In the genomic region with DNA sequence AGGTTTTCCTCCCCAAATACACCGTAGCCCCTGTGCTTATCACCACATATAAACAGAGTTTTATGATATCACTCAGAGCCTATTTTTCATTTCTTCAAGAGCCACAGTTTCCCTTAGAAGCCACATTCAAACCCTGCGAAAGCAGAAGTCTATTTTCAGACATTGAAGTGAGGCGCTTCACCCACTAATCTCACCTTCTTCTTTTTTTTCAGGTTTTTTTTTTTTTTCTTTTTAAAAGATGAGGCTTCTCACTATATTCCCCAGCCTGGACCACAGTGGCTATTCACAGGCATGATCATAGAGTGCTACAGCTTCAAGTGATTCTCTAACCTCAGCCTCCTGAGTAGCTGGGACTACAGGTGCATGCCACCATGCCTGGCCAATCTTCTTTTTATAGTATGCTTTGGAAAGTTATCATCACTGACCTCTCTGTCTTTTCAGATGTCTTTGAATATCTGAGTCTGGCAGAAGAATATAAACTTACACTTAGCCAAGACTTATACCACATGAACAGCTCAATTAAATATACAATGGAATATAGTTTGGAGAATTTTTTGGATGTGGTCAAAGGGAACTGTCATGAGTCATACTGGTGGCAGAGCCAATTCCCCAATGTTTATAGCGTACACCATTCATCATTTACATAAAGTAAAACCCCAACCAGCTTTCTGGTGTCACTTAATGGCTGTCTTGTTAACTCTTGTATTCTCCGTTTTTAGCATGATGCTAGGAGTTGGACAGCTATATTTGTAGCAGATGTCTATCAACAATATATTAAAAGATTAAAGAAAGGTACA, we compare ENCODE assay signal across 13 cellular contexts. TPM values are rescaled to one million over a fixed set of nuclear protein-coding genes. Genes with fewer than 3 reads are reported as not detected.
DNase-seq lines count a peak whose midpoint lies in the region; ATAC-seq and TF ChIP-seq lines count a peak whose summit lies in the region.
"Had no signal": no experiment of that assay in that cellular context is flagged by ENCODE, and none has a peak within 500 bp of the region (broad histone marks: within the 10 kb centered on the region; RNA-seq: fewer than 3 reads in every experiment).

No MANE protein-coding gene starts in this region.

- H3K79me1 ChIP-seq in mesenchymal stem cell (replicated peaks; ENCODE audit: low read length, poor library complexity, severe bottlenecking): no peaks in the 10 kb centered on the region

- peak; percentile 51 for ATAC-seq in GM18499 (IDR thresholded peaks at IDR 0.05; ENCODE audit: insufficient read depth, unreplicated experiment)
- ATAC-seq in GM21381 (IDR thresholded peaks at IDR 0.05; ENCODE audit: unreplicated experiment): peak; percentile 77
- ATAC-seq in HG03064 (IDR thresholded peaks at IDR 0.05; ENCODE audit: low read depth, unreplicated experiment): peak; percentile 61
- peak; percentile 98 for ATAC-seq in PC-3

- H3K9ac ChIP-seq in PC-3 (ENCODE audit: low read length) (no peak overlapping the region), mesenchymal stem cell (ENCODE audit: low read length) (no peak overlapping the region)

- H2BK120ac ChIP-seq in mesenchymal stem cell (ENCODE audit: low read depth, low read length): no peak overlapping the region

- TF ChIP-seq CTCF in PC-3 (conservative IDR thresholded peaks at IDR 0.05; ENCODE audit: low read depth, low read length): no peak
- TF ChIP-seq CTCF in esophagus squamous epithelium (IDR thresholded peaks at IDR 0.05): no peak

- no peaks in the 10 kb centered on the region for H3F3A ChIP-seq in PC-3 (ENCODE audit: low read length, unreplicated experiment)

- H3K4me3 Mint-ChIP-seq in activated CD4-positive, alpha-beta memory T cell treated with anti-CD3 and anti-CD28 coated beads for 36 hours: no peak overlapping the region
- H3K4me3 Mint-ChIP-seq: neural crest cell had no signal

- H3K9me3 ChIP-seq in PC-3 (ENCODE audit: low read length) (no peaks in the 10 kb centered on the region), esophagus squamous epithelium (no peaks in the 10 kb centered on the region), mesenchymal stem cell (ENCODE audit: control insufficient read depth, low read length) (peaks cover 5% of the 10 kb centered on the region)
- H3K9me3 ChIP-seq: testis had no signal

- DNase-seq in PC-3 (peak; percentile 48), NCI-H1436 treated with DMSO at 0.1 percent for 48 hours (lab: John Stamatoyannopoulos, UW) (no peak), esophagus squamous epithelium (lab: John Stamatoyannopoulos, UW) (no peak), mesenchymal stem cell (no peak)
- DNase-seq in activated CD4-positive, alpha-beta memory T cell treated with anti-CD3 and anti-CD28 coated beads for 36 hours: no peak
- DNase-seq: activated naive CD4-positive, alpha-beta T cell; C1 segment of cervical spinal cord; stimulated activated CD4-positive, alpha-beta T cell treated with anti-CD3 and anti-CD28 coated beads, Interleukin-2, amount 100 ng/mL, for 24 hours; testis had no signal

- no peak overlapping the region for H3K4ac ChIP-seq in mesenchymal stem cell (ENCODE audit: low read depth in 1 of 2, low read length in 2 of 2)

- no peaks in the 10 kb centered on the region for H3K79me2 ChIP-seq in PC-3 (ENCODE audit: low read length)

- H2AK5ac ChIP-seq in mesenchymal stem cell (ENCODE audit: low read length, severe bottlenecking): no peak overlapping the region

- H2AFZ ChIP-seq in PC-3 (ENCODE audit: low read length) (no peak overlapping the region), mesenchymal stem cell (ENCODE audit: low read depth, low read length) (no peak overlapping the region)

- H2BK12ac ChIP-seq in mesenchymal stem cell (ENCODE audit: low read length in 2 of 2): no peak overlapping the region

- no peak overlapping the region for H3K14ac ChIP-seq in mesenchymal stem cell (ENCODE audit: low read length in 2 of 2)

- intact Hi-C loops in PC-3 (cut with micrococcal nuclease) (no loop called here), esophagus squamous epithelium (cut with DNase I) (no loop called here)
- intact Hi-C loops in activated CD4-positive, alpha-beta memory T cell treated with anti-CD3 and anti-CD28 coated beads for 36 hours (cut with micrococcal nuclease): no loop called here

- H2BK5ac ChIP-seq in mesenchymal stem cell (ENCODE audit: low read depth, low read length, poor library complexity, severe bottlenecking): no peak overlapping the region

- no peak overlapping the region for H3K18ac ChIP-seq in mesenchymal stem cell (ENCODE audit: low read depth in 1 of 2, low read length in 2 of 2)

- H3K27ac ChIP-seq in PC-3 (ENCODE audit: low read length) (no peak overlapping the region), esophagus squamous epithelium (no peak overlapping the region), mesenchymal stem cell (ENCODE audit: low read length, poor library complexity, severe bottlenecking) (no peak overlapping the region)
- H3K27ac ChIP-seq: testis had no signal

- no peaks in the 10 kb centered on the region for H4K20me1 ChIP-seq in PC-3 (ENCODE audit: low read length)

- TF ChIP-seq POLR2A in esophagus squamous epithelium (IDR thresholded peaks at IDR 0.05): no peak

- H3K4me3 ChIP-seq in PC-3 (ENCODE audit: low read length): no peak overlapping the region
- H3K4me3 ChIP-seq in esophagus squamous epithelium: no peak overlapping the region
- H3K4me3 ChIP-seq in mesenchymal stem cell (ENCODE audit: insufficient read depth in 1 of 2, low read depth in 1 of 2, low read length in 2 of 2): no peak overlapping the region
- H3K4me3 ChIP-seq: testis had no signal

- H3K4me1 ChIP-seq in PC-3 (ENCODE audit: insufficient read depth, low read length): no peaks in the 10 kb centered on the region
- no peaks in the 10 kb centered on the region for H3K4me1 ChIP-seq in esophagus squamous epithelium
- H3K4me1 ChIP-seq in mesenchymal stem cell (ENCODE audit: control insufficient read depth, insufficient read depth, low read depth, low read length): no peaks in the 10 kb centered on the region
- H3K4me1 ChIP-seq: testis had no signal

- H2BK15ac ChIP-seq in mesenchymal stem cell (ENCODE audit: low read depth, poor library complexity, severe bottlenecking): no peak overlapping the region

- H3K36me3 Mint-ChIP-seq in activated CD4-positive, alpha-beta memory T cell treated with anti-CD3 and anti-CD28 coated beads for 36 hours: no peaks in the 10 kb centered on the region

- no peaks in the 10 kb centered on the region for H3K27me3 ChIP-seq in PC-3 (ENCODE audit: low read length)
- no peaks in the 10 kb centered on the region for H3K27me3 ChIP-seq in esophagus squamous epithelium
- no peaks in the 10 kb centered on the region for H3K27me3 ChIP-seq in mesenchymal stem cell (ENCODE audit: control insufficient read depth in 1 of 2, insufficient read depth in 1 of 2, low read length in 2 of 2)
- H3K27me3 ChIP-seq: testis had no signal

- H4K91ac ChIP-seq in mesenchymal stem cell (ENCODE audit: low read length): no peak overlapping the region

- no peak overlapping the region for H4K8ac ChIP-seq in mesenchymal stem cell (ENCODE audit: low read length)

- no peak overlapping the region for H3K4me2 ChIP-seq in PC-3 (ENCODE audit: low read length)
- no peak overlapping the region for H3K4me2 ChIP-seq in mesenchymal stem cell (ENCODE audit: low read length, poor library complexity, severe bottlenecking)

- no TSS peak for BruUV-seq in PC-3 (replicated peaks; lab: Mats Ljungman, UMichigan)

- POLR2A ChIA-PET in PC-3 (lab: Charles Lee; ENCODE audit: unreplicated experiment): interaction anchor here (0.6 to 0.8 kb wide), 2 partner anchors 9 to 10 kb away, joined by 3 to 4 read pairs; no protein-coding TSS in a partner anchor
- POLR2A ChIA-PET in activated CD4-positive, alpha-beta memory T cell treated with anti-CD3 and anti-CD28 coated beads for 36 hours (lab: Charles Lee): no interaction called here

- CTCF ChIA-PET in PC-3 (lab: Charles Lee): no interaction called here
- CTCF ChIA-PET in activated CD4-positive, alpha-beta memory T cell treated with anti-CD3 and anti-CD28 coated beads for 36 hours (lab: Charles Lee): interaction anchor here (0.6 kb wide), 1 partner anchor 43 kb away, joined by 3 read pairs; no protein-coding TSS in a partner anchor

- H3K23ac ChIP-seq in mesenchymal stem cell (ENCODE audit: low read length in 2 of 2): no peak overlapping the region

- H3K27ac Mint-ChIP-seq in activated CD4-positive, alpha-beta memory T cell treated with anti-CD3 and anti-CD28 coated beads for 36 hours: no peak overlapping the region

- no peaks in the 10 kb centered on the region for H3K4me1 Mint-ChIP-seq in activated CD4-positive, alpha-beta memory T cell treated with anti-CD3 and anti-CD28 coated beads for 36 hours (ENCODE audit: low read depth)
- H3K4me1 Mint-ChIP-seq: neural crest cell had no signal

- peaks cover 5% of the 10 kb centered on the region for H3K9me3 Mint-ChIP-seq in activated CD4-positive, alpha-beta memory T cell treated with anti-CD3 and anti-CD28 coated beads for 36 hours
- H3K9me3 Mint-ChIP-seq: neural crest cell had no signal

- no peaks in the 10 kb centered on the region for H3K27me3 Mint-ChIP-seq in activated CD4-positive, alpha-beta memory T cell treated with anti-CD3 and anti-CD28 coated beads for 36 hours

- H3K36me3 ChIP-seq in PC-3 (ENCODE audit: low read depth, low read length): no peaks in the 10 kb centered on the region
- no peaks in the 10 kb centered on the region for H3K36me3 ChIP-seq in esophagus squamous epithelium
- no peaks in the 10 kb centered on the region for H3K36me3 ChIP-seq in mesenchymal stem cell (ENCODE audit: control insufficient read depth in 1 of 2, insufficient read depth in 2 of 2, low read depth in 1 of 2, low read length in 2 of 2)

- no peaks in the 10 kb centered on the region for H3K9me2 ChIP-seq in PC-3 (replicated peaks; ENCODE audit: low read length)

- WGBS in esophagus squamous epithelium, 2 donors: 47 to 49% methylated on average over 5 of the region's 5 CpGs
- WGBS in mesenchymal stem cell: 69% methylated on average over 4 of the region's 5 CpGs

RNA-seq across cellular contexts. Expression of gene CCDC50, which starts 59.7 kb away (rescaled TPM):
- total RNA-seq in PC-3 (2014; rRNA removed): 68.4 and 80.9 TPM in 2 replicates
- 10 to 100 TPM; 13.6 to 15.4 TPM for total RNA-seq in activated CD4-positive, alpha-beta memory T cell treated with anti-CD3 and anti-CD28 coated beads for 36 hours
- 10 to 100 TPM; 12.7 to 56.6 (median 30.5) TPM for total RNA-seq in esophagus squamous epithelium
- 83.5 TPM for polyA plus RNA-seq in mesenchymal stem cell (2013, experiment 1 of 2)
- 86.8 TPM for polyA plus RNA-seq in mesenchymal stem cell (2013, experiment 2 of 2)
